ENCODE assay signal across 10 cellular contexts in genomic region chr22:23225337-23225723, GRCh38. TPM values are rescaled to one million over a fixed set of nuclear protein-coding genes. Genes with fewer than 3 reads are reported as not detected.
DNase-seq lines count a peak whose midpoint lies in the region; ATAC-seq and TF ChIP-seq lines count a peak whose summit lies in the region.
"Had no signal": no experiment of that assay in that cellular context is flagged by ENCODE, and none has a peak within 500 bp of the region (broad histone marks: within the 10 kb centered on the region; RNA-seq: fewer than 3 reads in every experiment).

No MANE protein-coding gene starts in this region.

- DNase-seq in dorsolateral prefrontal cortex = peak in 1 of 10 donors; percentile 13
- no peak for DNase-seq in osteocyte (ENCODE audit: extremely low spot score, unreplicated experiment)
- DNase-seq: activated CD4-positive, CD25-positive, alpha-beta regulatory T cell; GOT3 had no signal

- H3K4me1 ChIP-seq in ACC112 (ENCODE audit: control insufficient read depth, insufficient read depth, low read length, unreplicated experiment) = peaks cover 44% of the 10 kb centered on the region

- intact Hi-C loops in dorsolateral prefrontal cortex (cut with DNase I) = no loop called here

- no peak overlapping the region for H2AFZ ChIP-seq in ACC112 (ENCODE audit: low read length, unreplicated experiment)

- peaks cover 68% of the 10 kb centered on the region for H3K4me1 Mint-ChIP-seq in osteocyte (ENCODE audit: unreplicated experiment)

- peaks cover 28% of the 10 kb centered on the region for H3K9me3 ChIP-seq in KOPT-K1 (ENCODE audit: insufficient read depth, low read length, poor library complexity, severe bottlenecking)

- no peak overlapping the region for H3K4me3 Mint-ChIP-seq in osteocyte (ENCODE audit: unreplicated experiment)

- TF ChIP-seq CTCF in dorsolateral prefrontal cortex (IDR thresholded peaks at IDR 0.05 in 54 of 56, conservative IDR thresholded peaks at IDR 0.05 in 2 of 56; ENCODE audit: low read depth in 1 of 56, partially characterized antibody in 56 of 56) = no peak
- no peak for TF ChIP-seq CTCF in osteocyte (IDR thresholded peaks at IDR 0.05)

- H3K27ac ChIP-seq in ACC112 (ENCODE audit: low read depth, low read length) (peak overlapping the region; percentile 96), KOPT-K1 (ENCODE audit: low read depth, low read length, poor library complexity, severe bottlenecking) (peak overlapping the region; percentile 23), dorsolateral prefrontal cortex (peak overlapping the region in 50 of 59 donors; percentile 1 to 83 (median 57))

- H3K9me3 Mint-ChIP-seq in osteocyte (ENCODE audit: unreplicated experiment) = peaks cover 11% of the 10 kb centered on the region

- H3K36me3 ChIP-seq in ACC112 (ENCODE audit: insufficient read depth, low read length) (peaks cover 18% of the 10 kb centered on the region), KOPT-K1 (ENCODE audit: insufficient read depth, low read length) (peaks cover 24% of the 10 kb centered on the region; the same call in 1 of the 2 replicates)

- peak overlapping the region; percentile 91 for H3K27ac Mint-ChIP-seq in osteocyte (ENCODE audit: unreplicated experiment)

- ATAC-seq in HG03196 (IDR thresholded peaks at IDR 0.05; ENCODE audit: unreplicated experiment) (no peak), GM18498 (IDR thresholded peaks at IDR 0.05; ENCODE audit: unreplicated experiment) (no peak), HG03039 (IDR thresholded peaks at IDR 0.05; ENCODE audit: unreplicated experiment) (no peak), GM21717 (IDR thresholded peaks at IDR 0.05; ENCODE audit: unreplicated experiment) (no peak)

- H3K27me3 Mint-ChIP-seq in osteocyte (ENCODE audit: unreplicated experiment) = no peaks in the 10 kb centered on the region

- H3K27me3 ChIP-seq in ACC112 (ENCODE audit: insufficient read depth, low read length) = no peaks in the 10 kb centered on the region
- no peaks in the 10 kb centered on the region for H3K27me3 ChIP-seq in dorsolateral prefrontal cortex

- peaks cover 33% of the 10 kb centered on the region for H3K79me2 ChIP-seq in ACC112 (ENCODE audit: control insufficient read depth, insufficient read depth, low read length, unreplicated experiment)

- H3K4me3 ChIP-seq in ACC112 (ENCODE audit: low read depth, low read length) (peak overlapping the region; percentile 52; the same call in 1 of the 2 replicates), dorsolateral prefrontal cortex (peak overlapping the region in 1 of 59 donors; percentile 0)

- peaks cover 12% of the 10 kb centered on the region for H3K36me3 Mint-ChIP-seq in osteocyte (ENCODE audit: unreplicated experiment)

RNA-seq across cellular contexts. Expression of gene BCR, which starts 45.0 kb away (rescaled TPM):
- total RNA-seq in dorsolateral prefrontal cortex (100 to 1,000 TPM in 90 of 120 experiments, 10 to 100 TPM in 30; 54.7 to 211 (median 113) TPM), osteocyte (35.3 and 45.1 TPM in 2 replicates)

Comparison
In these comparisons a context has a peak if more than half of its experiments do, and no peak if none do; other contexts are left out.
1. H3K27ac ChIP-seq: peak in every context shown above with its lines; median percentile 96 in ACC112; 57 in dorsolateral prefrontal cortex; 23 in KOPT-K1.